In the genomic region with DNA sequence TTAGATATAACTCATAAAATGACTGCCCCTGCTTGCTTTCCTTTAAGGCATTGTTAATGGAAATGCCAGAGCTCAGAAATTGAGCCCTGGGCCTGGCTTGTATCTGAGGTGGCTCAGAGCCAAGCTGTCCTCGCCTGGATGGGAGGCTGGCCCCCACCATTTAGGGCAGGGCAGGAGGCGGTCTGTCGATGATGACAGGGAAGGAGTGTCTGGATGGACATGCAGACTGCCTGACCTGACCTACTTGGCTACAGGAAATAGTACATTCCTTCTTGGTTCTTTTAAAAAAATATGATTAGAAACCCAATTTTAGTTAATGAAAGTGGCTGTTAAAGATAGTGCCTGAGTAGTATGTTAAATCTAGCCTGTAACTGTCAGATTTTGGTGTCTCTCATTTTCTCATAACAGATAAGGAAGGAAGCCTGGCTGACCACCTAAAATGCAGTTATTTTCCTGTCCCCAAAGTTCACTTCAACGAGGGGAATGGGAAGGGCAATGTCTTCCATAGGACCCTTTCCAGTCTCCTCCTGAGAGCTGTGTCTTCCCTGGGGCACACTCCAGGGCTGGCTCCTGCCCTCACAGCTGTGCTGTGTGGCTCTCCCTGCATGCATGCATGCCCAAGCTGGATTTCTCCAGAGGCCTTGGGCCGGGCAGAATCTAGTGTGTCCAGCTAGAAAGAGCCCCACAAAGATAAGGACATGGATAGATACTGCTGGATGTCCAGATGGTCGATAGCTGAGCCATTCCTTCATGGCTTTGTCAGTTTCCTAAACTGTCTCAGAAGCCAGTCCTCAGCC, we compare ENCODE assay signal across 9 cellular contexts. TPM values are rescaled to one million over a fixed set of nuclear protein-coding genes. Genes with fewer than 3 reads are reported as not detected.
DNase-seq lines count a peak whose midpoint lies in the region; ATAC-seq and TF ChIP-seq lines count a peak whose summit lies in the region.
"Had no signal": no experiment of that assay in that cellular context is flagged by ENCODE, and none has a peak within 500 bp of the region (broad histone marks: within the 10 kb centered on the region; RNA-seq: fewer than 3 reads in every experiment).

No MANE protein-coding gene starts in this region.

- H3K9me3 ChIP-seq in tibial artery, result no peaks in the 10 kb centered on the region

- no peaks in the 10 kb centered on the region for H3K27me3 Mint-ChIP-seq in activated T-helper 17 cell treated with anti-CD3 and anti-CD28 coated beads, Interleukin-2, amount 50 U/mL, for 72 hours

- no peaks in the 10 kb centered on the region for H3K27me3 ChIP-seq in tibial artery

- H3K4me1 ChIP-seq in tibial artery, result peaks cover 3 to 44% (median 21%) of the 10 kb centered on the region in 4 donors

- peaks cover 9 to 35% (median 26%) of the 10 kb centered on the region in 3 donors for H3K36me3 ChIP-seq in tibial artery

- H3K9me3 Mint-ChIP-seq in activated T-helper 17 cell treated with anti-CD3 and anti-CD28 coated beads, Interleukin-2, amount 50 U/mL, for 72 hours, result no peaks in the 10 kb centered on the region

- H3K4me3 ChIP-seq in tibial artery, result no peak overlapping the region

- intact Hi-C loops in tibial artery (cut with DNase I; ENCODE audit: low total_unique reads), result no loop called here

- no peaks in the 10 kb centered on the region for H3K4me1 Mint-ChIP-seq in activated T-helper 17 cell treated with anti-CD3 and anti-CD28 coated beads, Interleukin-2, amount 50 U/mL, for 72 hours

- no peak overlapping the region for H3K27ac Mint-ChIP-seq in activated T-helper 17 cell treated with anti-CD3 and anti-CD28 coated beads, Interleukin-2, amount 50 U/mL, for 72 hours

- peaks cover 75% of the 10 kb centered on the region for H3K36me3 Mint-ChIP-seq in activated T-helper 17 cell treated with anti-CD3 and anti-CD28 coated beads, Interleukin-2, amount 50 U/mL, for 72 hours (ENCODE audit: low read depth)

- TF ChIP-seq CTCF in tibial artery (IDR thresholded peaks at IDR 0.05), result no peak

- no peak overlapping the region for H3K4me3 Mint-ChIP-seq in activated T-helper 17 cell treated with anti-CD3 and anti-CD28 coated beads, Interleukin-2, amount 50 U/mL, for 72 hours

- peak; percentile 11 for DNase-seq in NCI-H69 (lab: John Stamatoyannopoulos, UW)
- no peak for DNase-seq in epithelial cell of prostate (ENCODE audit: low read depth, low spot score)
- DNase-seq in lung microvascular endothelial cell (ENCODE audit: low read depth in 2 of 2), result peak; percentile 74 to 77
- peak; percentile 80 to 83 for DNase-seq in tibial artery
- DNase-seq in stimulated activated naive CD4-positive, alpha-beta T cell treated with Interleukin-2 at 50 U/mL for 16 hours (lab: John Stamatoyannopoulos, UW), result no peak
- no peak for DNase-seq in stimulated activated CD4-positive, alpha-beta T cell treated with anti-CD3 and anti-CD28 coated beads, Interleukin-1b, Interleukin-23, amount 100 ng/mL, for 48 hours
- DNase-seq: hippocampal formation had no signal

- no peak for ATAC-seq in activated T-helper 17 cell treated with anti-CD3 and anti-CD28 coated beads, Interleukin-2, amount 50 U/mL, for 72 hours (replicated peaks)
- ATAC-seq in GM19397 (IDR thresholded peaks at IDR 0.05; ENCODE audit: unreplicated experiment), result no peak

- H3K27ac ChIP-seq in epithelial cell of prostate (peak overlapping the region; percentile 1), tibial artery (peak overlapping the region; percentile 13 to 45)

RNA-seq across cellular contexts. Expression of a gene that starts 42.3 kb away (rescaled TPM):
- total RNA-seq in lung microvascular endothelial cell, result 127 and 151 TPM in 2 replicates
- 100 to 1,000 TPM in 1 of 2 donors, 10 to 100 TPM in 1; 84.8 to 173 TPM for total RNA-seq in activated T-helper 17 cell treated with anti-CD3 and anti-CD28 coated beads, Interleukin-2, amount 50 U/mL, for 72 hours

Comparison
In these comparisons a context has a peak if more than half of its experiments do, and no peak if none do; other contexts are left out.
1. DNase-seq: peak in NCI-H69 (single experiment), lung microvascular endothelial cell (2 of 2) and tibial artery (2 of 2); none in epithelial cell of prostate (single experiment), stimulated activated naive CD4-positive, alpha-beta T cell treated with Interleukin-2 at 50 U/mL for 16 hours (single experiment) and stimulated activated CD4-positive, alpha-beta T cell treated with anti-CD3 and anti-CD28 coated beads, Interleukin-1b, Interleukin-23, amount 100 ng/mL, for 48 hours (single experiment).